Comparison of ENCODE assay signal across 29 cellular contexts in genomic region chr14:68882235-68882634, GRCh38.
A peak's percentile ranks its signal among the peaks of the same experiment; 100 is the strongest.
DNase-seq lines count a peak whose midpoint lies in the region; ATAC-seq and TF ChIP-seq lines count a peak whose summit lies in the region.
"Had no signal": no experiment of that assay in that cellular context is flagged by ENCODE, and none has a peak within 500 bp of the region (broad histone marks: within the 10 kb centered on the region; RNA-seq: fewer than 3 reads in every experiment).

No MANE protein-coding gene starts in this region.

- no peak overlapping the region for H3K4me2 ChIP-seq in neuronal stem cell (ENCODE audit: insufficient read depth, low read length, poor library complexity, severe bottlenecking)

- H3K9me3 ChIP-seq in left ventricle myocardium inferior (replicated peaks) (no peaks in the 10 kb centered on the region), gastroesophageal sphincter (no peaks in the 10 kb centered on the region), neuronal stem cell (replicated peaks in 1 of 2; ENCODE audit: control insufficient read depth in 2 of 2, insufficient read depth in 1 of 2, low read depth in 1 of 2, low read length in 2 of 2) (no peaks in the 10 kb centered on the region), upper lobe of left lung (no peaks in the 10 kb centered on the region), gastrocnemius medialis (no peaks in the 10 kb centered on the region)
- H3K9me3 ChIP-seq: SJSA1 had no signal

- no peak overlapping the region for H2BK120ac ChIP-seq in neuronal stem cell (ENCODE audit: low read depth, low read length)

- no peak overlapping the region for H4K8ac ChIP-seq in neuronal stem cell (ENCODE audit: low read depth, low read length)

- no peak overlapping the region for H2BK15ac ChIP-seq in neuronal stem cell (ENCODE audit: low read length)

- no peak overlapping the region for H2AK5ac ChIP-seq in neuronal stem cell (ENCODE audit: low read depth, low read length)

- H3K36me3 ChIP-seq in left ventricle myocardium inferior (peaks cover 86% of the 10 kb centered on the region), gastroesophageal sphincter (peaks cover 0 to 98% of the 10 kb centered on the region in 2 donors), neuronal stem cell (replicated peaks in 1 of 2; ENCODE audit: control insufficient read depth in 2 of 2, insufficient read depth in 2 of 2, low read length in 2 of 2) (peaks cover 58 to 96% of the 10 kb centered on the region in 2 donors), upper lobe of left lung (peaks cover 16 to 97% (median 67%) of the 10 kb centered on the region in 4 donors), gastrocnemius medialis (peaks cover 0 to 11% of the 10 kb centered on the region in 2 donors)

- no peaks in the 10 kb centered on the region for H3K27me3 ChIP-seq in left ventricle myocardium inferior (ENCODE audit: low read depth)
- H3K27me3 ChIP-seq in gastroesophageal sphincter: no peaks in the 10 kb centered on the region
- H3K27me3 ChIP-seq in neuronal stem cell (ENCODE audit: control insufficient read depth in 3 of 3, insufficient read depth in 3 of 3, low read depth in 1 of 3, low read length in 3 of 3): no peaks in the 10 kb centered on the region
- H3K27me3 ChIP-seq in upper lobe of left lung: no peaks in the 10 kb centered on the region
- H3K27me3 ChIP-seq in gastrocnemius medialis: no peaks in the 10 kb centered on the region
- H3K27me3 ChIP-seq: SJSA1 had no signal

- H3K18ac ChIP-seq in neuronal stem cell (ENCODE audit: low read length): no peak overlapping the region

- H4K91ac ChIP-seq in neuronal stem cell (ENCODE audit: low read depth, low read length, poor library complexity): no peak overlapping the region

- TF ChIP-seq CTCF in left ventricle myocardium inferior (IDR thresholded peaks at IDR 0.05; ENCODE audit: borderline replicate concordance) (no peak), gastroesophageal sphincter (IDR thresholded peaks at IDR 0.05) (no peak), upper lobe of left lung (IDR thresholded peaks at IDR 0.05) (no peak), gastrocnemius medialis (IDR thresholded peaks at IDR 0.05 in 4 of 5, conservative IDR thresholded peaks at IDR 0.05 in 1 of 5) (no peak)

- no peak for TF ChIP-seq EP300 in gastroesophageal sphincter (IDR thresholded peaks at IDR 0.05)
- no peak for TF ChIP-seq EP300 in upper lobe of left lung (IDR thresholded peaks at IDR 0.05)

- no peak overlapping the region for H2BK12ac ChIP-seq in neuronal stem cell (ENCODE audit: low read length)

- ATAC-seq in Right ventricle myocardium superior (ENCODE audit: poor library complexity): no peak
- ATAC-seq in gastroesophageal sphincter: no peak
- no peak for ATAC-seq in upper lobe of left lung (ENCODE audit: low FRiP score in 2 of 2)
- no peak for ATAC-seq in gastrocnemius medialis
- ATAC-seq: GM12878, HCT116, K562, Right ventricle myocardium inferior had no signal

- H3K79me1 ChIP-seq in neuronal stem cell (ENCODE audit: low read depth, low read length): no peaks in the 10 kb centered on the region

- no peak overlapping the region for H3K9ac ChIP-seq in neuronal stem cell (ENCODE audit: low read depth, low read length, poor library complexity)

- H3K23ac ChIP-seq in neuronal stem cell (ENCODE audit: low read depth, low read length, poor library complexity): peak overlapping the region; percentile 8

- TF ChIP-seq POLR2A in gastroesophageal sphincter (IDR thresholded peaks at IDR 0.05) (no peak), upper lobe of left lung (IDR thresholded peaks at IDR 0.05) (no peak), gastrocnemius medialis (IDR thresholded peaks at IDR 0.05) (no peak), erythroblast (IDR thresholded peaks at IDR 0.05; ENCODE audit: low read length) (no peak)

- H3K4ac ChIP-seq in neuronal stem cell (ENCODE audit: low read length): no peak overlapping the region

- no peak overlapping the region for H3K4me3 ChIP-seq in left ventricle myocardium inferior
- no peak overlapping the region for H3K4me3 ChIP-seq in gastroesophageal sphincter
- no peak overlapping the region for H3K4me3 ChIP-seq in neuronal stem cell (ENCODE audit: low read length in 2 of 2)
- H3K4me3 ChIP-seq in upper lobe of left lung: no peak overlapping the region
- H3K4me3 ChIP-seq in gastrocnemius medialis: no peak overlapping the region
- H3K4me3 ChIP-seq: GM12878, K562, SJSA1 had no signal

- in situ Hi-C loops in gastrocnemius medialis (cut with MboI; ENCODE audit: low sequenced_read_pairs in 4 of 4): no loop called here

- H3K4me1 ChIP-seq in left ventricle myocardium inferior (peaks cover 36% of the 10 kb centered on the region), gastroesophageal sphincter (peaks cover 0 to 73% (median 0%) of the 10 kb centered on the region in 3 donors), neuronal stem cell (ENCODE audit: control insufficient read depth in 2 of 2, insufficient read depth in 1 of 2, low read depth in 1 of 2, low read length in 2 of 2) (no peaks in the 10 kb centered on the region), upper lobe of left lung (peaks cover 0 to 8% (median 0%) of the 10 kb centered on the region in 4 donors), gastrocnemius medialis (peaks cover 5 to 18% of the 10 kb centered on the region in 2 donors)
- H3K4me1 ChIP-seq: SJSA1 had no signal

- intact Hi-C loops in left ventricle myocardium inferior (cut with micrococcal nuclease) (no loop called here), Right ventricle myocardium superior (cut with DNase I) (no loop called here), gastrocnemius medialis (cut with DNase I; ENCODE audit: low total_unique reads) (no loop called here)

- no peak overlapping the region for H2AFZ ChIP-seq in neuronal stem cell (ENCODE audit: low read length)

- DNase-seq in left ventricle myocardium inferior (no peak), Right ventricle myocardium superior (no peak), neuronal stem cell (ENCODE audit: low spot score) (no peak), upper lobe of left lung (peak; percentile 0 to 30), gastrocnemius medialis (no peak), amniotic stem cell (lab: John Stamatoyannopoulos, UW) (no peak), erythroblast (lab: John Stamatoyannopoulos, UW) (no peak)
- DNase-seq: CD8-positive, alpha-beta memory T cell; DMS 273 treated with DMSO at 0.1 percent for 48 hours; DMS79; EL; GDM1; Kasumi-1; NCI-H1092 treated with DMSO at 0.1 percent for 48 hours; NCI-H1436; NCI-H187; NCI-H2081 treated with DMSO at 0.1 percent for 48 hours; NCI-H2171; NCI-H226; NCI-H510A; NCI-H69 had no signal

- no CpG with 5 or more reads among the region's 10 CpGs for WGBS in gastroesophageal sphincter (ENCODE audit: low coverage in 1 of 2), 2 donors
- WGBS in neuronal stem cell (ENCODE audit: extremely low coverage in 2 of 2, insufficient read length in 2 of 2, insufficient replicate concordance in 1 of 2), 2 donors: no CpG with 5 or more reads among the region's 10 CpGs
- WGBS in upper lobe of left lung, 2 donors: 97 to 100% methylated on average over 4 to 10 of the region's 10 CpGs

- H2BK5ac ChIP-seq in neuronal stem cell (ENCODE audit: low read length): no peak overlapping the region

- H3K27ac ChIP-seq in left ventricle myocardium inferior (replicated peaks) (peak overlapping the region; percentile 63), gastroesophageal sphincter (peak overlapping the region in 3 of 4 donors; percentile 38 to 99 (median 74)), neuronal stem cell (replicated peaks; ENCODE audit: low read length) (no peak overlapping the region), upper lobe of left lung (peak overlapping the region in 2 of 4 donors; percentile 4 to 45), gastrocnemius medialis (no peak overlapping the region)
- H3K27ac ChIP-seq: 22Rv1, C4-2B, SJSA1 had no signal

- no peak overlapping the region for H3K14ac ChIP-seq in neuronal stem cell (ENCODE audit: low read length)

Comparison
In these comparisons a context has a peak if more than half of its experiments do, and no peak if none do; other contexts are left out.
1. DNase-seq: peak in upper lobe of left lung (2 of 2); none in left ventricle myocardium inferior (single experiment), Right ventricle myocardium superior (single experiment), neuronal stem cell (single experiment), gastrocnemius medialis (0 of 2), amniotic stem cell (single experiment) and erythroblast (0 of 2).
2. H3K27ac ChIP-seq: peak in left ventricle myocardium inferior (single experiment) and gastroesophageal sphincter (3 of 4); none in neuronal stem cell (single experiment) and gastrocnemius medialis (0 of 4).